Comparison of ENCODE assay signal across 17 cellular contexts in genomic region chr7:152884321-152884720, GRCh38.
A peak's percentile ranks its signal among the peaks of the same experiment; 100 is the strongest.
DNase-seq lines count a peak whose midpoint lies in the region; ATAC-seq and TF ChIP-seq lines count a peak whose summit lies in the region.
"Had no signal": no experiment of that assay in that cellular context is flagged by ENCODE, and none has a peak within 500 bp of the region (broad histone marks: within the 10 kb centered on the region; RNA-seq: fewer than 3 reads in every experiment).

No MANE protein-coding gene starts in this region.

- peaks cover 12% of the 10 kb centered on the region for H3K9me3 Mint-ChIP-seq in endodermal cell

- TF ChIP-seq CTCF in endodermal cell (conservative IDR thresholded peaks at IDR 0.05) (no peak), spleen (IDR thresholded peaks at IDR 0.05 in 8 of 11, conservative IDR thresholded peaks at IDR 0.05 in 3 of 11) (no peak), smooth muscle cell (IDR thresholded peaks at IDR 0.05; ENCODE audit: borderline replicate concordance, insufficient read depth, poor library complexity, severe bottlenecking) (no peak), WERI-Rb-1 (IDR thresholded peaks at IDR 0.05; ENCODE audit: low read depth, low read length) (no peak)

- peak; percentile 36 for DNase-seq in activated effector memory CD4-positive, alpha-beta T cell treated with anti-CD3 and anti-CD28 coated beads, Interleukin-2, amount 50 U/mL, for 16 hours
- DNase-seq in activated effector memory CD4-positive, alpha-beta T cell treated with Interleukin-2 at 50 U/mL for 16 hours, result no peak
- DNase-seq in endodermal cell (peak; percentile 60), spleen (peak; percentile 49), smooth muscle cell (lab: John Stamatoyannopoulos, UW; ENCODE audit: unreplicated experiment) (no peak), WERI-Rb-1 (no peak)
- DNase-seq: 8988T; CD4-positive, alpha-beta memory T cell; DMS153; DMS79; GF-D8; GOT3 had no signal

- peaks cover 6% of the 10 kb centered on the region for H3K4me1 Mint-ChIP-seq in endodermal cell
- H3K4me1 Mint-ChIP-seq: CD14-positive monocyte; CD4-positive, alpha-beta memory T cell had no signal

- no peaks in the 10 kb centered on the region for H3K79me2 ChIP-seq in smooth muscle cell (ENCODE audit: low read depth)

- no peak for TF ChIP-seq POLR2A in spleen (IDR thresholded peaks at IDR 0.05)

- H3K4me1 ChIP-seq in endodermal cell (ENCODE audit: control insufficient read depth, insufficient read depth, low read length), result no peaks in the 10 kb centered on the region
- no peaks in the 10 kb centered on the region for H3K4me1 ChIP-seq in spleen
- no peaks in the 10 kb centered on the region for H3K4me1 ChIP-seq in smooth muscle cell (ENCODE audit: low read depth)
- H3K4me1 ChIP-seq: BLaER1, HAP-1 had no signal

- no peak for ATAC-seq in HG03378 (IDR thresholded peaks at IDR 0.05; ENCODE audit: unreplicated experiment)

- H3K4me3 ChIP-seq in endodermal cell (ENCODE audit: low read length) (no peak overlapping the region), spleen (no peak overlapping the region), smooth muscle cell (no peak overlapping the region), WERI-Rb-1 (ENCODE audit: low read depth, low read length) (no peak overlapping the region)
- H3K4me3 ChIP-seq: BLaER1, HAP-1 had no signal

- H3K27me3 ChIP-seq in endodermal cell (ENCODE audit: control insufficient read depth, insufficient read depth, low read length, poor library complexity, severe bottlenecking) (no peaks in the 10 kb centered on the region), spleen (replicated peaks in 1 of 7) (no peaks in the 10 kb centered on the region), smooth muscle cell (ENCODE audit: low read depth) (no peaks in the 10 kb centered on the region), WERI-Rb-1 (ENCODE audit: insufficient read depth, low read depth, severe bottlenecking) (no peaks in the 10 kb centered on the region)
- H3K27me3 ChIP-seq: BLaER1 had no signal

- H3K4me2 ChIP-seq in smooth muscle cell, result no peak overlapping the region
- H3K4me2 ChIP-seq: BLaER1 had no signal

- no peak overlapping the region for H2AFZ ChIP-seq in smooth muscle cell (ENCODE audit: low read depth)

- H3K9me3 ChIP-seq in endodermal cell (ENCODE audit: control insufficient read depth, low read length) (no peaks in the 10 kb centered on the region), spleen (peaks cover 0 to 16% (median 0%) of the 10 kb centered on the region in 8 donors), smooth muscle cell (replicated peaks; ENCODE audit: low read depth) (no peaks in the 10 kb centered on the region), WERI-Rb-1 (ENCODE audit: severe bottlenecking) (no peaks in the 10 kb centered on the region)
- H3K9me3 ChIP-seq: BLaER1, HAP-1 had no signal

- intact Hi-C loops in spleen (cut with DNase I; ENCODE audit: low total_unique reads), result no loop called here

- H3K4me3 Mint-ChIP-seq in endodermal cell, result no peak overlapping the region
- H3K4me3 Mint-ChIP-seq: CD14-positive monocyte; CD4-positive, alpha-beta memory T cell had no signal

- no peaks in the 10 kb centered on the region for H3K27me3 Mint-ChIP-seq in endodermal cell (ENCODE audit: insufficient read depth)
- H3K27me3 Mint-ChIP-seq: CD4-positive, alpha-beta memory T cell had no signal

- H3K36me3 Mint-ChIP-seq in endodermal cell (ENCODE audit: low read depth), result no peaks in the 10 kb centered on the region
- H3K36me3 Mint-ChIP-seq: CD14-positive monocyte had no signal

- H3K9ac ChIP-seq in endodermal cell (ENCODE audit: extremely low read depth, low read length, poor library complexity, severe bottlenecking) (no peak overlapping the region), smooth muscle cell (ENCODE audit: low read depth) (no peak overlapping the region)
- H3K9ac ChIP-seq: BLaER1 had no signal

- WGBS in endodermal cell (ENCODE audit: insufficient coverage in 1 of 2, insufficient read length in 1 of 2), 2 experiments, result 69 to 89% methylated on average over 3 to 4 of the region's 4 CpGs
- WGBS in spleen, 5 donors, result 34 to 69% (median 54%) methylated on average over 4 of the region's 4 CpGs
- WGBS in smooth muscle cell (ENCODE audit: low lambda C conversion rate), result 42% methylated on average over 4 of the region's 4 CpGs

- H3K27ac Mint-ChIP-seq in endodermal cell, result no peak overlapping the region
- H3K27ac Mint-ChIP-seq: CD14-positive monocyte; CD4-positive, alpha-beta memory T cell had no signal

- no peak overlapping the region for H3K27ac ChIP-seq in endodermal cell (ENCODE audit: low read depth, low read length)
- no peak overlapping the region for H3K27ac ChIP-seq in spleen
- H3K27ac ChIP-seq in smooth muscle cell (ENCODE audit: low read depth), result no peak overlapping the region
- no peak overlapping the region for H3K27ac ChIP-seq in WERI-Rb-1
- H3K27ac ChIP-seq: BLaER1, HL-60 had no signal

- no peaks in the 10 kb centered on the region for H3F3A ChIP-seq in smooth muscle cell (ENCODE audit: low read depth)

- H3K36me3 ChIP-seq in endodermal cell (ENCODE audit: control insufficient read depth, insufficient read depth, low read length), result no peaks in the 10 kb centered on the region
- no peaks in the 10 kb centered on the region for H3K36me3 ChIP-seq in spleen
- H3K36me3 ChIP-seq in smooth muscle cell (ENCODE audit: low read depth), result no peaks in the 10 kb centered on the region
- H3K36me3 ChIP-seq in WERI-Rb-1, result no peaks in the 10 kb centered on the region
- H3K36me3 ChIP-seq: BLaER1, HAP-1 had no signal

- H4K20me1 ChIP-seq in smooth muscle cell (ENCODE audit: low read depth), result no peaks in the 10 kb centered on the region
- H4K20me1 ChIP-seq: BLaER1 had no signal

Comparison
In these comparisons a context has a peak if more than half of its experiments do, and no peak if none do; other contexts are left out.
1. DNase-seq: peak in activated effector memory CD4-positive, alpha-beta T cell treated with anti-CD3 and anti-CD28 coated beads, Interleukin-2, amount 50 U/mL, for 16 hours (single experiment), endodermal cell (single experiment) and spleen (single experiment); none in activated effector memory CD4-positive, alpha-beta T cell treated with Interleukin-2 at 50 U/mL for 16 hours (single experiment), smooth muscle cell (single experiment) and WERI-Rb-1 (single experiment).